ENCODE assay signal across 29 cellular contexts in genomic region chr1:175564119-175564518, GRCh38.
"Had no signal": no experiment of that assay in that cellular context is flagged by ENCODE, and none has a peak within 500 bp of the region (broad histone marks: within the 10 kb centered on the region; RNA-seq: fewer than 3 reads in every experiment).

No MANE protein-coding gene starts in this region.

- H3K36me3 Mint-ChIP-seq: activated naive CD4-positive, alpha-beta T cell treated with anti-CD3 and anti-CD28 coated beads, Interleukin-2, amount 50 U/mL, for 24 hours; activated naive CD8-positive, alpha-beta T cell treated with anti-CD3 and anti-CD28 coated beads, Interleukin-2, amount 10 ng/mL, durations not matched to agents 7 days and 5 days had no signal

- H3K4me3 ChIP-seq: ascending aorta, breast epithelium, PC-9 had no signal

- H2AFZ ChIP-seq: PC-9 had no signal

- H3K27ac ChIP-seq: ascending aorta, breast epithelium, PC-9, RWPE1 had no signal

- H3K27me3 ChIP-seq: ascending aorta, breast epithelium had no signal

- DNase-seq: activated CD4-positive, alpha-beta T cell treated with anti-CD3 and anti-CD28 coated beads for 36 hours; activated CD4-positive, alpha-beta T cell treated with anti-CD3 and anti-CD28 coated beads, Interleukin-2, amount 10 ng/mL, durations not matched to agents 7 days and 5 days; activated CD4-positive, alpha-beta T cell treated with anti-CD3 and anti-CD28 coated beads, Interleukin-2, amount 50 U/mL, for 48 hours; activated CD8-positive, alpha-beta T cell treated with anti-CD3 and anti-CD28 coated beads, Interleukin-2, amount 10 ng/mL, durations not matched to agents 7 days and 5 days; activated gamma-delta T cell; activated naive CD4-positive, alpha-beta T cell treated with Interleukin-2 at 50 U/mL for 16 hours; activated naive CD8-positive, alpha-beta T cell treated with anti-CD3 and anti-CD28 coated beads, Interleukin-2, amount 10 ng/mL, durations not matched to agents 7 days and 5 days; activated T-cell treated with anti-CD3 and anti-CD28 coated beads, Interleukin-2, amount 50 U/mL, for 24 hours; amygdala; MM.1S; MV-4-11; NCI-H1092; NCI-H1436 treated with DMSO at 0.1 percent for 48 hours; NCI-H1694 treated with DMSO at 0.1 percent for 48 hours; NCI-H2029; NCI-H510A; NCI-H526; NCI-H748 treated with DMSO at 0.1 percent for 48 hours; NK-92 treated with Interleukin-12 subunit alpha and Interleukin-12 subunit beta, amount 100 ng/mL, for 24 hours; PC-9; SIG-M5; SW 1271 had no signal

- H3K4me1 Mint-ChIP-seq: activated CD4-positive, alpha-beta T cell treated with anti-CD3 and anti-CD28 coated beads for 36 hours; activated CD4-positive, alpha-beta T cell treated with anti-CD3 and anti-CD28 coated beads, Interleukin-2, amount 10 ng/mL, durations not matched to agents 7 days and 5 days; activated naive CD4-positive, alpha-beta T cell treated with anti-CD3 and anti-CD28 coated beads, Interleukin-2, amount 50 U/mL, for 24 hours; activated naive CD8-positive, alpha-beta T cell treated with anti-CD3 and anti-CD28 coated beads, Interleukin-2, amount 10 ng/mL, durations not matched to agents 7 days and 5 days had no signal

- H3K4me3 Mint-ChIP-seq: activated CD4-positive, alpha-beta T cell treated with anti-CD3 and anti-CD28 coated beads for 36 hours; activated CD4-positive, alpha-beta T cell treated with anti-CD3 and anti-CD28 coated beads, Interleukin-2, amount 10 ng/mL, durations not matched to agents 7 days and 5 days; activated CD8-positive, alpha-beta T cell treated with anti-CD3 and anti-CD28 coated beads, Interleukin-2, amount 10 ng/mL, durations not matched to agents 7 days and 5 days; activated naive CD4-positive, alpha-beta T cell treated with anti-CD3 and anti-CD28 coated beads, Interleukin-2, amount 50 U/mL, for 24 hours; activated naive CD8-positive, alpha-beta T cell treated with anti-CD3 and anti-CD28 coated beads, Interleukin-2, amount 10 ng/mL, durations not matched to agents 7 days and 5 days; activated T-cell treated with anti-CD3 and anti-CD28 coated beads, Interleukin-2, amount 50 U/mL, for 24 hours had no signal

- H3K27ac Mint-ChIP-seq: activated CD4-positive, alpha-beta T cell treated with anti-CD3 and anti-CD28 coated beads for 36 hours; activated CD4-positive, alpha-beta T cell treated with anti-CD3 and anti-CD28 coated beads, Interleukin-2, amount 10 ng/mL, durations not matched to agents 7 days and 5 days; activated CD8-positive, alpha-beta T cell treated with anti-CD3 and anti-CD28 coated beads, Interleukin-2, amount 10 ng/mL, durations not matched to agents 7 days and 5 days; activated naive CD4-positive, alpha-beta T cell treated with anti-CD3 and anti-CD28 coated beads, Interleukin-2, amount 50 U/mL, for 24 hours; activated naive CD8-positive, alpha-beta T cell treated with anti-CD3 and anti-CD28 coated beads, Interleukin-2, amount 10 ng/mL, durations not matched to agents 7 days and 5 days; activated T-cell treated with anti-CD3 and anti-CD28 coated beads, Interleukin-2, amount 50 U/mL, for 24 hours; activated T-helper 2 cell treated with anti-CD3 and anti-CD28 coated beads, Interferon-gamma antibody, Interleukin-2, Interleukin-4, amounts not matched to agents 10 μg/mL and 5 μg/mL and 100 μg/mL, durations not matched to agents 14 hours and 24 hours and 36 hours had no signal

- H3K9me3 ChIP-seq: ascending aorta, breast epithelium had no signal

- H3K4me2 ChIP-seq: PC-9 had no signal

- H3K36me3 ChIP-seq: ascending aorta, breast epithelium had no signal

- H3K4me1 ChIP-seq: ascending aorta, breast epithelium had no signal

- ATAC-seq: activated CD4-positive, alpha-beta T cell treated with anti-CD3 and anti-CD28 coated beads for 36 hours; activated CD4-positive, CD25-positive, alpha-beta regulatory T cell treated with anti-CD3 and anti-CD28 coated beads, Interleukin-2, amount 50 U/mL, for 24 hours; activated CD8-positive, alpha-beta T cell treated with anti-CD3 and anti-CD28 coated beads, Interleukin-2, amount 10 ng/mL, durations not matched to agents 7 days and 5 days; Right ventricle myocardium inferior had no signal

- H3K9me3 Mint-ChIP-seq: activated CD4-positive, alpha-beta T cell treated with anti-CD3 and anti-CD28 coated beads, Interleukin-2, amount 10 ng/mL, durations not matched to agents 7 days and 5 days; activated naive CD4-positive, alpha-beta T cell treated with anti-CD3 and anti-CD28 coated beads, Interleukin-2, amount 50 U/mL, for 24 hours; activated naive CD8-positive, alpha-beta T cell treated with anti-CD3 and anti-CD28 coated beads, Interleukin-2, amount 10 ng/mL, durations not matched to agents 7 days and 5 days; activated T-cell treated with anti-CD3 and anti-CD28 coated beads, Interleukin-2, amount 50 U/mL, for 24 hours; activated T-helper 2 cell treated with anti-CD3 and anti-CD28 coated beads, Interferon-gamma antibody, Interleukin-2, Interleukin-4, amounts not matched to agents 10 μg/mL and 5 μg/mL and 100 μg/mL, durations not matched to agents 14 hours and 24 hours and 36 hours had no signal
